ENCODE assay signal across 1 cellular context in genomic region chr19:15835565-15836344, GRCh38.
TF ChIP-seq lines count a peak whose summit lies in the region.

No MANE protein-coding gene starts in this region.

TF ChIP-seq in K562, 482 proteins besides CTCF, POLR2A, EP300 and RAD21 (continued from another document):
- TF ChIP-seq ZNF639 (CRISPR knock-in tag; conservative IDR thresholded peaks at IDR 0.05 in 1 of 2, IDR thresholded peaks at IDR 0.05 in 1 of 2) (0 out of 4 replicates have a peak, but pooled peaks of 1 of the 2 experiments have one; percentile 23), HLTF (IDR thresholded peaks at IDR 0.05) (peak; percentile 38; the same call in 1 of the 2 replicates), DPF2 (IDR thresholded peaks at IDR 0.05) (peak; percentile 63; the same call in 1 of the 2 replicates), CXXC5 (CRISPR knock-in tag; IDR thresholded peaks at IDR 0.05) (0 out of 2 replicates have a peak, but pooled peaks have one; percentile 6), ARID1B (IDR thresholded peaks at IDR 0.05) (peak; percentile 66), SMARCA4 (IDR thresholded peaks at IDR 0.05) (peak; percentile 36; the same call in 1 of the 2 replicates), TCF3 (CRISPR knock-in tag; IDR thresholded peaks at IDR 0.05) (peak; percentile 59), EHMT2 (IDR thresholded peaks at IDR 0.05) (peak; percentile 73), PKNOX1 (IDR thresholded peaks at IDR 0.05) (peak; percentile 77), SMAD4 (CRISPR knock-in tag; conservative IDR thresholded peaks at IDR 0.05) (peak; percentile 9; the same call in 1 of the 2 replicates), ZNF584 (CRISPR knock-in tag; IDR thresholded peaks at IDR 0.05; ENCODE audit: low read depth) (0 out of 2 replicates have a peak, but pooled peaks have one; percentile 12), MBD2 (IDR thresholded peaks at IDR 0.05; ENCODE audit: borderline replicate concordance, low read depth) (0 out of 2 replicates have a peak, but pooled peaks have one; percentile 37), L3MBTL2 (IDR thresholded peaks at IDR 0.05) (peak; percentile 63)
- TF ChIP-seq, protein P1, sequence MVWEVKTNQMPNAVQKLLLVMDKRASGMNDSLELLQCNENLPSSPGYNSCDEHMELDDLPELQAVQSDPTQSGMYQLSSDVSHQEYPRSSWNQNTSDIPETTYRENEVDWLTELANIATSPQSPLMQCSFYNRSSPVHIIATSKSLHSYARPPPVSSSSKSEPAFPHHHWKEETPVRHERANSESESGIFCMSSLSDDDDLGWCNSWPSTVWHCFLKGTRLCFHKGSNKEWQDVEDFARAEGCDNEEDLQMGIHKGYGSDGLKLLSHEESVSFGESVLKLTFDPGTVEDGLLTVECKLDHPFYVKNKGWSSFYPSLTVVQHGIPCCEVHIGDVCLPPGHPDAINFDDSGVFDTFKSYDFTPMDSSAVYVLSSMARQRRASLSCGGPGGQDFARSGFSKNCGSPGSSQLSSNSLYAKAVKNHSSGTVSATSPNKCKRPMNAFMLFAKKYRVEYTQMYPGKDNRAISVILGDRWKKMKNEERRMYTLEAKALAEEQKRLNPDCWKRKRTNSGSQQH (CRISPR knock-in tag; IDR thresholded peaks at IDR 0.05) = peak; percentile 46; the same call in 1 of the 2 replicates
- TF ChIP-seq, protein P2, sequence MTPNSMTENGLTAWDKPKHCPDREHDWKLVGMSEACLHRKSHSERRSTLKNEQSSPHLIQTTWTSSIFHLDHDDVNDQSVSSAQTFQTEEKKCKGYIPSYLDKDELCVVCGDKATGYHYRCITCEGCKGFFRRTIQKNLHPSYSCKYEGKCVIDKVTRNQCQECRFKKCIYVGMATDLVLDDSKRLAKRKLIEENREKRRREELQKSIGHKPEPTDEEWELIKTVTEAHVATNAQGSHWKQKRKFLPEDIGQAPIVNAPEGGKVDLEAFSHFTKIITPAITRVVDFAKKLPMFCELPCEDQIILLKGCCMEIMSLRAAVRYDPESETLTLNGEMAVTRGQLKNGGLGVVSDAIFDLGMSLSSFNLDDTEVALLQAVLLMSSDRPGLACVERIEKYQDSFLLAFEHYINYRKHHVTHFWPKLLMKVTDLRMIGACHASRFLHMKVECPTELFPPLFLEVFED (CRISPR knock-in tag; conservative IDR thresholded peaks at IDR 0.05) = peak; percentile 59
- TF ChIP-seq, protein P3, sequence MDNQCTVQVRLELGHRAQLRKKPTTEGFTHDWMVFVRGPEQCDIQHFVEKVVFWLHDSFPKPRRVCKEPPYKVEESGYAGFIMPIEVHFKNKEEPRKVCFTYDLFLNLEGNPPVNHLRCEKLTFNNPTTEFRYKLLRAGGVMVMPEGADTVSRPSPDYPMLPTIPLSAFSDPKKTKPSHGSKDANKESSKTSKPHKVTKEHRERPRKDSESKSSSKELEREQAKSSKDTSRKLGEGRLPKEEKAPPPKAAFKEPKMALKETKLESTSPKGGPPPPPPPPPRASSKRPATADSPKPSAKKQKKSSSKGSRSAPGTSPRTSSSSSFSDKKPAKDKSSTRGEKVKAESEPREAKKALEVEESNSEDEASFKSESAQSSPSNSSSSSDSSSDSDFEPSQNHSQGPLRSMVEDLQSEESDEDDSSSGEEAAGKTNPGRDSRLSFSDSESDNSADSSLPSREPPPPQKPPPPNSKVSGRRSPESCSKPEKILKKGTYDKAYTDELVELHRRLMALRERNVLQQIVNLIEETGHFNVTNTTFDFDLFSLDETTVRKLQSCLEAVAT (IDR thresholded peaks at IDR 0.05) = peak; percentile 82 to 88; a peak in 3 of 4 replicates
